1 cellular context compared by ENCODE assay signal in the genomic region with DNA sequence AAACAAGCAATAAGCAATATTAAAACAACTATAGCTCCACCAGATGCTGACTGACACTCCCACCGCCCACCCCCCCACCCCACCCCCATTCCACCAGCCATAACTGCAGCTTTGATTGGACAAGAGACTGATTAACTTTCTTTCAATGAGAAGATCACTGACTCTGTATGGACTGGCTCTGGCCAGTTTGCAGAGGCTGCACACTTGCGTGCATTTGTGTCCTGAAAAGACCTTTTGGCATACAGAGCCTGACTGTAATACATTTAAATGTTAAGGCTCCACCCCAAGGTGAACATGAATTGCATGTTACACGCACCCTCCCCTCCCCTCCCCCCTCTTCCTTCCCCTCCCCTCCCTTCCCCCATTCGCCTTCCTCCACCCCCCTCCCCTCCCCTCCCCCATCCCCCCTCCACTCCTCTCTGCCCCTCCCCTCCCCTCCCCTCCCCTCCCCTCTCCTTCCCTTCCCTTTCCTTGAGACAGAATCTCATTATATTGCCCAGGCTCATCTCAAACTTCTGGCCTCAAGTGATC.
TF ChIP-seq lines count a peak whose summit lies in the region.

No MANE protein-coding gene starts in this region.

TF ChIP-seq in H1, 55 proteins besides CTCF, POLR2A, EP300 and RAD21:
- TF ChIP-seq TAF1 (IDR thresholded peaks at IDR 0.05; ENCODE audit: low read depth, low read length), result no peak
- TF ChIP-seq NANOG (IDR thresholded peaks at IDR 0.05; ENCODE audit: insufficient read depth, low read depth, low read length, poor library complexity, severe bottlenecking), result no peak
- TF ChIP-seq TEAD4 (IDR thresholded peaks at IDR 0.05; ENCODE audit: low read depth, low read length), result no peak
- TF ChIP-seq RNF2 (IDR thresholded peaks at IDR 0.05; ENCODE audit: borderline replicate concordance, low read depth, low read length, missing control alignments, poor library complexity, severe bottlenecking), result no peak
- no peak for TF ChIP-seq TAF7 (optimal IDR thresholded peaks at IDR 0.05; ENCODE audit: borderline replicate concordance, low read depth, low read length)
- no peak for TF ChIP-seq BACH1 (IDR thresholded peaks at IDR 0.05; ENCODE audit: low read length)
- TF ChIP-seq SP4 (IDR thresholded peaks at IDR 0.05; ENCODE audit: low read length), result no peak
- TF ChIP-seq SUZ12 (IDR thresholded peaks at IDR 0.05; ENCODE audit: low read length), result no peak
